ENCODE assay signal across 12 cellular contexts in genomic region chr3:185960518-185961288, GRCh38. TPM values are rescaled to one million over a fixed set of nuclear protein-coding genes. Genes with fewer than 3 reads are reported as not detected.
A peak's percentile ranks its signal among the peaks of the same experiment; 100 is the strongest.
DNase-seq lines count a peak whose midpoint lies in the region; TF ChIP-seq lines count a peak whose summit lies in the region.
"Had no signal": no experiment of that assay in that cellular context is flagged by ENCODE, and none has a peak within 500 bp of the region (broad histone marks: within the 10 kb centered on the region; RNA-seq: fewer than 3 reads in every experiment).

No MANE protein-coding gene starts in this region.

- peaks cover 0 to 4% of the 10 kb centered on the region in 2 donors for H3K9me3 ChIP-seq in right atrium auricular region

- no peak overlapping the region for H2AK5ac ChIP-seq in mesendoderm (ENCODE audit: low read length)

- H3K4me1 ChIP-seq in right atrium auricular region (no peaks in the 10 kb centered on the region), mesendoderm (ENCODE audit: control insufficient read depth, low read depth, low read length) (peaks cover 3% of the 10 kb centered on the region)

- no peak for DNase-seq in right atrium auricular region (ENCODE audit: low spot score)
- no peak for DNase-seq in cardiac septum (ENCODE audit: low spot score)
- DNase-seq in dermis blood vessel endothelial cell = peak; percentile 16
- peak; percentile 15 for DNase-seq in myocyte (ENCODE audit: low read depth)
- no peak for DNase-seq in activated gamma-delta T cell treated with Interleukin-2 at 50 U/mL for 16 hours
- DNase-seq in stimulated activated CD8-positive, alpha-beta memory T cell treated with anti-CD3 and anti-CD28 coated beads, Interleukin-4, amount 100 ng/mL, for 48 hours = no peak
- no peak for DNase-seq in mesendoderm
- DNase-seq in posterior vena cava (ENCODE audit: low spot score) = no peak
- DNase-seq: activated CD8-positive, alpha-beta memory T cell treated with anti-CD3 and anti-CD28 coated beads, Interleukin-2, amount 50 U/mL, for 48 hours; midbrain; NCI-H1092 treated with DMSO at 0.1 percent for 48 hours; stimulated activated CD4-positive, alpha-beta T cell treated with anti-CD3 and anti-CD28 coated beads, Interleukin-2, amount 100 ng/mL, for 24 hours had no signal

- H3K4me2 ChIP-seq in mesendoderm (ENCODE audit: low read length) = no peak overlapping the region

- no peak overlapping the region for H3K23ac ChIP-seq in mesendoderm (ENCODE audit: low read length)

- H2BK120ac ChIP-seq in mesendoderm (ENCODE audit: low read depth, low read length) = no peak overlapping the region

- H4K8ac ChIP-seq in mesendoderm (ENCODE audit: low read depth, low read length) = no peak overlapping the region

- no peak overlapping the region for H2BK15ac ChIP-seq in mesendoderm (replicated peaks; ENCODE audit: low read depth)

- H3K27me3 ChIP-seq in right atrium auricular region (no peaks in the 10 kb centered on the region), mesendoderm (ENCODE audit: insufficient read depth, low read length, poor library complexity) (no peaks in the 10 kb centered on the region)

- H3K4me3 ChIP-seq in right atrium auricular region (peak overlapping the region; percentile 2 to 36), mesendoderm (ENCODE audit: low read length) (no peak overlapping the region)

- no peak overlapping the region for H3K56ac ChIP-seq in mesendoderm (ENCODE audit: low read length)

- H3K27ac ChIP-seq in right atrium auricular region (peak overlapping the region; percentile 21 to 64), mesendoderm (ENCODE audit: low read depth, low read length) (no peak overlapping the region)

- H3K79me1 ChIP-seq in mesendoderm (ENCODE audit: low read length) = no peaks in the 10 kb centered on the region

- H3K9ac ChIP-seq in mesendoderm (ENCODE audit: low read length) = no peak overlapping the region

- no peak overlapping the region for H3K18ac ChIP-seq in mesendoderm (ENCODE audit: low read length)

- no peak overlapping the region for H3K4ac ChIP-seq in mesendoderm (ENCODE audit: low read depth, low read length)

- TF ChIP-seq CTCF in right atrium auricular region (IDR thresholded peaks at IDR 0.05) = no peak

- H3K36me3 ChIP-seq in right atrium auricular region (no peaks in the 10 kb centered on the region), mesendoderm (ENCODE audit: control insufficient read depth, insufficient read depth, low read length) (no peaks in the 10 kb centered on the region)

- H4K5ac ChIP-seq in mesendoderm (ENCODE audit: low read length) = no peak overlapping the region

- no peaks in the 10 kb centered on the region for H3K79me2 ChIP-seq in mesendoderm (ENCODE audit: control insufficient read depth, insufficient read depth, low read length)

- no peak overlapping the region for H2BK5ac ChIP-seq in mesendoderm (ENCODE audit: low read length)

- WGBS in mesendoderm (ENCODE audit: extremely low coverage, insufficient coverage, low lambda C conversion rate) = no CpG with 5 or more reads among the region's 4 CpGs

- intact Hi-C loops in cardiac septum (cut with DNase I) (no loop called here), posterior vena cava (cut with DNase I) (loop anchor here in 1 of 2 donors (5.0 kb wide), 2 partner anchors 628 to 1688 kb away; no protein-coding TSS in a partner anchor)

RNA-seq across cellular contexts. Expression of gene TRA2B, which starts 22.9 kb away (rescaled TPM):
- total RNA-seq in right atrium auricular region (100 to 1,000 TPM; 144 to 163 TPM), cardiac septum (62.1 TPM), dermis blood vessel endothelial cell (219 and 227 TPM in 2 replicates), myocyte (103 and 114 TPM in 2 replicates), posterior vena cava (10 to 100 TPM; 84.5 to 98.2 TPM)
- 82.1 TPM for polyA plus RNA-seq in myocyte (2012)
- polyA plus RNA-seq in mesendoderm (2013, experiment 1 of 2) = 384 TPM
- 371 TPM for polyA plus RNA-seq in mesendoderm (2013, experiment 2 of 2)

Comparison
In these comparisons a context has a peak if more than half of its experiments do, and no peak if none do; other contexts are left out.
1. DNase-seq: peak in dermis blood vessel endothelial cell (single experiment) and myocyte (single experiment); none in right atrium auricular region (single experiment), cardiac septum (single experiment), activated gamma-delta T cell treated with Interleukin-2 at 50 U/mL for 16 hours (single experiment), stimulated activated CD8-positive, alpha-beta memory T cell treated with anti-CD3 and anti-CD28 coated beads, Interleukin-4, amount 100 ng/mL, for 48 hours (single experiment), mesendoderm (single experiment) and posterior vena cava (single experiment).